ENCODE assay signal across 9 cellular contexts in genomic region chr20:52103469-52103910, GRCh38.
DNase-seq lines count a peak whose midpoint lies in the region; ATAC-seq and TF ChIP-seq lines count a peak whose summit lies in the region.
"Had no signal": no experiment of that assay in that cellular context is flagged by ENCODE, and none has a peak within 500 bp of the region (broad histone marks: within the 10 kb centered on the region; RNA-seq: fewer than 3 reads in every experiment).

No MANE protein-coding gene starts in this region.

- H3K4me1 ChIP-seq in BLaER1 treated with 17β-estradiol and CSF1 and Interleukin-3, amounts not matched to agents 10 nM and 100 nM = peaks cover 33 to 56% (median 48%) of the 10 kb centered on the region in 10 experiments
- peaks cover 18 to 28% of the 10 kb centered on the region in 2 donors for H3K4me1 ChIP-seq in left lung
- H3K4me1 ChIP-seq: SJSA1 had no signal

- peaks cover 5 to 16% (median 15%) of the 10 kb centered on the region in 3 donors for H3K4me1 Mint-ChIP-seq in IgD-negative memory B cell

- peak overlapping the region; percentile 60 to 84 (median 75) for H3K4me3 Mint-ChIP-seq in IgD-negative memory B cell

- no peaks in the 10 kb centered on the region for H3K27me3 ChIP-seq in BLaER1 treated with 17β-estradiol and CSF1 and Interleukin-3, amounts not matched to agents 10 nM and 100 nM
- peaks cover 30 to 45% of the 10 kb centered on the region in 2 donors for H3K27me3 ChIP-seq in left lung

- peaks cover 35% of the 10 kb centered on the region for H3K27me3 Mint-ChIP-seq in IgD-negative memory B cell

- intact Hi-C loops in left lung (cut with DNase I) = no loop called here

- ATAC-seq in left lung (no peak), HG03159 (IDR thresholded peaks at IDR 0.05; ENCODE audit: unreplicated experiment) (no peak), HG03520 (IDR thresholded peaks at IDR 0.05; ENCODE audit: unreplicated experiment) (no peak), HG02759 (IDR thresholded peaks at IDR 0.05; ENCODE audit: unreplicated experiment) (no peak)

- H3K9ac ChIP-seq in BLaER1 treated with 17β-estradiol and CSF1 and Interleukin-3, amounts not matched to agents 10 nM and 100 nM = peak overlapping the region in 10 of 11 experiments; percentile 27 to 77 (median 66); a peak in 17 of 22 replicates

- peak overlapping the region; percentile 85 to 99 (median 96) for H3K4me2 ChIP-seq in BLaER1 treated with 17β-estradiol and CSF1 and Interleukin-3, amounts not matched to agents 10 nM and 100 nM

- DNase-seq in astrocyte of the cerebellum (ENCODE audit: low read depth) = no peak
- no peak for DNase-seq in left lung
- DNase-seq in activated CD4-positive, CD25-positive, alpha-beta regulatory T cell (lab: John Stamatoyannopoulos, UW) = no peak

- no peaks in the 10 kb centered on the region for H3K36me3 ChIP-seq in BLaER1 treated with 17β-estradiol and CSF1 and Interleukin-3, amounts not matched to agents 10 nM and 100 nM
- H3K36me3 ChIP-seq in left lung = no peaks in the 10 kb centered on the region
- H3K36me3 ChIP-seq: SJSA1 had no signal

- in situ Hi-C loops in astrocyte of the cerebellum (cut with HindIII; ENCODE audit: low sequenced_read_pairs) = loop anchor here (5.0 kb wide), 1 partner anchor 34 kb away; no protein-coding TSS in a partner anchor

- peak overlapping the region; percentile 38 to 70 (median 54); a peak in 16 of 20 replicates for H3K4me3 ChIP-seq in BLaER1 treated with 17β-estradiol and CSF1 and Interleukin-3, amounts not matched to agents 10 nM and 100 nM
- peak overlapping the region; percentile 55 for H3K4me3 ChIP-seq in astrocyte of the cerebellum (ENCODE audit: low read depth, low read length)
- peak overlapping the region; percentile 24 for H3K4me3 ChIP-seq in left lung
- H3K4me3 ChIP-seq: SJSA1 had no signal

- no peaks in the 10 kb centered on the region for H3K36me3 Mint-ChIP-seq in IgD-negative memory B cell

- no peak overlapping the region for H3K27ac Mint-ChIP-seq in IgD-negative memory B cell

- TF ChIP-seq CTCF in astrocyte of the cerebellum (IDR thresholded peaks at IDR 0.05; ENCODE audit: low read depth, low read length, missing control alignments) = no peak
- TF ChIP-seq CTCF in left lung (IDR thresholded peaks at IDR 0.05) = no peak

- no peaks in the 10 kb centered on the region for H4K20me1 ChIP-seq in BLaER1 treated with 17β-estradiol and CSF1 and Interleukin-3, amounts not matched to agents 10 nM and 100 nM

- H3K9me3 ChIP-seq in BLaER1 treated with 17β-estradiol and CSF1 and Interleukin-3, amounts not matched to agents 10 nM and 100 nM (replicated peaks in 1 of 11) = peaks cover 0 to 17% (median 8%) of the 10 kb centered on the region in 11 experiments; a peak in 10 of 22 replicates
- H3K9me3 ChIP-seq in left lung = no peaks in the 10 kb centered on the region

- H3K27ac ChIP-seq in BLaER1 treated with 17β-estradiol and CSF1 and Interleukin-3, amounts not matched to agents 10 nM and 100 nM = peak overlapping the region in 10 of 11 experiments; percentile 16 to 84 (median 75); a peak in 19 of 22 replicates
- H3K27ac ChIP-seq in left lung = no peak overlapping the region
- H3K27ac ChIP-seq: SJSA1 had no signal

- H3K9me3 Mint-ChIP-seq in IgD-negative memory B cell = no peaks in the 10 kb centered on the region

Comparison
In these comparisons a context has a peak if more than half of its experiments do, and no peak if none do; other contexts are left out.
1. H3K27ac ChIP-seq: peak in BLaER1 treated with 17β-estradiol and CSF1 and Interleukin-3, amounts not matched to agents 10 nM and 100 nM (10 of 11); none in left lung (0 of 2).
2. Peak in every context shown above with its lines, with median percentiles within 50 percentile points of each other: H3K4me3 ChIP-seq.